In genomic region chr7:17493451-17493850, GRCh38 we compare ENCODE assay signal across 16 cellular contexts.
A peak's percentile ranks its signal among the peaks of the same experiment; 100 is the strongest.
DNase-seq lines count a peak whose midpoint lies in the region; ATAC-seq and TF ChIP-seq lines count a peak whose summit lies in the region.
"Had no signal": no experiment of that assay in that cellular context is flagged by ENCODE, and none has a peak within 500 bp of the region (broad histone marks: within the 10 kb centered on the region; RNA-seq: fewer than 3 reads in every experiment).

No MANE protein-coding gene starts in this region.

- H4K20me1 ChIP-seq in GM23248 (ENCODE audit: insufficient read depth): no peaks in the 10 kb centered on the region

- H3K9ac ChIP-seq in GM23248: no peak overlapping the region

- ATAC-seq in HG02610 (IDR thresholded peaks at IDR 0.05; ENCODE audit: unreplicated experiment): no peak
- ATAC-seq: GM23338 had no signal

- H3F3A ChIP-seq in GM23248 (ENCODE audit: insufficient read depth): no peaks in the 10 kb centered on the region

- in situ Hi-C loops in GM23248 (cut with MboI): no loop called here

- H2AFZ ChIP-seq in GM23248: no peak overlapping the region
- H2AFZ ChIP-seq: GM23338 had no signal

- no peaks in the 10 kb centered on the region for H3K36me3 ChIP-seq in GM23248 (ENCODE audit: low read depth)
- H3K36me3 ChIP-seq in thyroid gland: no peaks in the 10 kb centered on the region
- H3K36me3 ChIP-seq: BE2C, SJCRH30 had no signal

- H3K9me3 ChIP-seq in GM23248 (ENCODE audit: low read depth) (no peaks in the 10 kb centered on the region), thyroid gland (no peaks in the 10 kb centered on the region)
- H3K9me3 ChIP-seq: BE2C, SJCRH30 had no signal

- WGBS in GM23248 (ENCODE audit: low coverage in 1 of 2, low lambda C conversion rate in 2 of 2, missing lambda C conversion rate in 2 of 2), 2 experiments: 80 to 87% methylated on average over 2 of the region's 2 CpGs
- 95% methylated on average over 2 of the region's 2 CpGs for WGBS in thyroid gland, 2 donors

- intact Hi-C loops in thyroid gland (cut with DNase I): no loop called here

- H3K4me3 ChIP-seq in GM23248 (no peak overlapping the region), cardiac fibroblast (replicated peaks in 1 of 2; ENCODE audit: low read depth in 2 of 2, low read length in 2 of 2) (no peak overlapping the region), skeletal muscle cell (ENCODE audit: low read depth, low read length) (no peak overlapping the region), thyroid gland (replicated peaks in 1 of 3) (no peak overlapping the region)
- H3K4me3 ChIP-seq: GM23338, SJCRH30 had no signal

- no peak for TF ChIP-seq POLR2A in thyroid gland (IDR thresholded peaks at IDR 0.05)

- no peaks in the 10 kb centered on the region for H3K27me3 ChIP-seq in GM23248 (replicated peaks; ENCODE audit: insufficient read depth)
- no peaks in the 10 kb centered on the region for H3K27me3 ChIP-seq in thyroid gland
- H3K27me3 ChIP-seq: BE2C had no signal

- H3K4me2 ChIP-seq in GM23248 (ENCODE audit: unreplicated experiment): no peak overlapping the region
- H3K4me2 ChIP-seq: GM23338 had no signal

- TF ChIP-seq CTCF in cardiac fibroblast (IDR thresholded peaks at IDR 0.05; ENCODE audit: low read depth, low read length): no peak
- TF ChIP-seq CTCF in thyroid gland (IDR thresholded peaks at IDR 0.05): no peak

- H3K27ac ChIP-seq in GM23248: no peak overlapping the region
- H3K27ac ChIP-seq in thyroid gland: no peak overlapping the region
- H3K27ac ChIP-seq: SJCRH30 had no signal

- no peaks in the 10 kb centered on the region for H3K79me2 ChIP-seq in GM23248 (ENCODE audit: insufficient read depth)

- H3K9me2 ChIP-seq in GM23248 (ENCODE audit: insufficient read depth): no peaks in the 10 kb centered on the region

- H3K4me1 ChIP-seq in GM23248 (ENCODE audit: insufficient read depth) (peaks cover 13% of the 10 kb centered on the region), thyroid gland (no peaks in the 10 kb centered on the region)
- H3K4me1 ChIP-seq: BE2C, SJCRH30 had no signal

- peak; percentile 17 for DNase-seq in GM23248
- peak; percentile 96 for DNase-seq in NOMO-1 treated with DMSO at 0.1 percent for 48 hours (lab: John Stamatoyannopoulos, UW; ENCODE audit: unreplicated experiment)
- peak; percentile 15 to 23 for DNase-seq in cardiac fibroblast (ENCODE audit: low read depth in 2 of 2)
- peak; percentile 38 for DNase-seq in skeletal muscle cell (ENCODE audit: low read depth)
- no peak for DNase-seq in DMS53 (lab: John Stamatoyannopoulos, UW)
- no peak for DNase-seq in thyroid gland
- DNase-seq: BE2C; Calu3; CD4-positive, alpha-beta T cell; NCI-H1092; NCI-H146; NCI-H2081 treated with DMSO at 0.1 percent for 48 hours; NCI-H510A; SJCRH30 had no signal

Comparison
In these comparisons a context has a peak if more than half of its experiments do, and no peak if none do; other contexts are left out.
1. DNase-seq: peak in GM23248 (single experiment), NOMO-1 treated with DMSO at 0.1 percent for 48 hours (single experiment), cardiac fibroblast (2 of 2) and skeletal muscle cell (single experiment); none in DMS53 (single experiment) and thyroid gland (0 of 2).